Comparison of ENCODE assay signal across 20 cellular contexts in genomic region chr12:98970210-98970609, GRCh38.
"Had no signal": no experiment of that assay in that cellular context is flagged by ENCODE, and none has a peak within 500 bp of the region (broad histone marks: within the 10 kb centered on the region; RNA-seq: fewer than 3 reads in every experiment).

No MANE protein-coding gene starts in this region.

- H3K4me2 ChIP-seq: hepatocyte had no signal

- H3K4me3 ChIP-seq: coronary artery, esophagus muscularis mucosa, gastroesophageal sphincter, heart left ventricle, hepatocyte, left lung, lower lobe of right lung, mucosa of descending colon had no signal

- H3K4me1 ChIP-seq: esophagus muscularis mucosa, foreskin keratinocyte, gastroesophageal sphincter, left lung, lower lobe of right lung had no signal

- H3K36me3 ChIP-seq: esophagus muscularis mucosa, gastroesophageal sphincter, heart left ventricle, left lung, lower lobe of right lung had no signal

- H2AFZ ChIP-seq: hepatocyte had no signal

- DNase-seq: effector CD4-positive, alpha-beta T cell; effector memory CD4-positive, alpha-beta T cell; foreskin keratinocyte; heart left ventricle; hypothalamus; immature natural killer cell; islet precursor cell; kidney; kidney glomerular epithelial cell; left colon; left lung; left ventricle myocardium superior; lower lobe of right lung; mesenchymal stem cell; mucosa of descending colon; naive B cell had no signal

- H3K79me2 ChIP-seq: hepatocyte had no signal

- H3K9me3 ChIP-seq: esophagus muscularis mucosa, gastroesophageal sphincter, left lung, lower lobe of right lung, mucosa of descending colon had no signal

- H3K27ac ChIP-seq: coronary artery, esophagus muscularis mucosa, foreskin keratinocyte, gastroesophageal sphincter, heart left ventricle, hepatocyte, left lung, lower lobe of right lung had no signal

- H3K27me3 ChIP-seq: esophagus muscularis mucosa, foreskin keratinocyte, gastroesophageal sphincter, heart left ventricle, hepatocyte, left lung had no signal

- ATAC-seq: foreskin keratinocyte, gastroesophageal sphincter, heart left ventricle, left colon, left lung, left ventricle myocardium superior, lower lobe of right lung, mucosa of descending colon had no signal
